In genomic region chr4:139556071-139556734, GRCh38 we compare ENCODE assay signal across 8 cellular contexts. TPM values are rescaled to one million over a fixed set of nuclear protein-coding genes. Genes with fewer than 3 reads are reported as not detected.
DNase-seq lines count a peak whose midpoint lies in the region; ATAC-seq lines count a peak whose summit lies in the region.

TSS of gene SETD7 (minus strand) at chr4:139556219. CDS start at chr4:139556137, 82 bp downstream.

- peak within 1 kb of the TSS; percentile 93 for H3K4me3 Mint-ChIP-seq in activated CD4-positive, alpha-beta T cell treated with anti-CD3 and anti-CD28 coated beads, Interleukin-2, amount 10 ng/mL, durations not matched to agents 24 days and 14 days

- peaks cover 2% of the 10 kb centered on the region for H3K36me3 Mint-ChIP-seq in activated CD4-positive, alpha-beta T cell treated with anti-CD3 and anti-CD28 coated beads, Interleukin-2, amount 10 ng/mL, durations not matched to agents 24 days and 14 days (ENCODE audit: low read depth)

- peak within 1 kb of the TSS; percentile 97 for H3K27ac Mint-ChIP-seq in activated CD4-positive, alpha-beta T cell treated with anti-CD3 and anti-CD28 coated beads, Interleukin-2, amount 10 ng/mL, durations not matched to agents 24 days and 14 days

- DNase-seq in NCI-H524 treated with DMSO at 0.1 percent for 48 hours (lab: John Stamatoyannopoulos, UW), result peak; percentile 6
- DNase-seq in activated CD4-positive, alpha-beta T cell treated with anti-CD3 and anti-CD28 coated beads, Interleukin-2, amount 10 ng/mL, durations not matched to agents 24 days and 14 days, result peak; percentile 90
- peak; percentile 71 for DNase-seq in dedifferentiated amniotic fluid mesenchymal stem cell (ENCODE audit: extremely low spot score)
- DNase-seq in left kidney (ENCODE audit: low read depth, low spot score), result peak; percentile 93
- DNase-seq in stimulated activated CD4-positive, alpha-beta T cell treated with anti-CD3 and anti-CD28 coated beads, Interleukin-15, amount 100 ng/mL, for 48 hours (ENCODE audit: low read depth in 2 of 2), result peak; percentile 39 to 46
- no peak for DNase-seq in cortex of kidney (lab: John Stamatoyannopoulos, UW)

- peaks cover 7% of the 10 kb centered on the region for H3K27me3 Mint-ChIP-seq in activated CD4-positive, alpha-beta T cell treated with anti-CD3 and anti-CD28 coated beads, Interleukin-2, amount 10 ng/mL, durations not matched to agents 24 days and 14 days

- H3K9me3 Mint-ChIP-seq in activated CD4-positive, alpha-beta T cell treated with anti-CD3 and anti-CD28 coated beads, Interleukin-2, amount 10 ng/mL, durations not matched to agents 24 days and 14 days, result no peaks in the 10 kb centered on the region

- intact Hi-C loops in activated CD4-positive, alpha-beta T cell treated with anti-CD3 and anti-CD28 coated beads, Interleukin-2, amount 10 ng/mL, durations not matched to agents 24 days and 14 days (cut with micrococcal nuclease), result loop anchor here (2.0 to 5.0 kb wide), 9 partner anchors 95 to 966 kb away; partner anchors contain the start of genes ELF2, ELMOD2 and NAA15

- ATAC-seq in GM18502 (IDR thresholded peaks at IDR 0.05; ENCODE audit: poor library complexity, unreplicated experiment) (peak; percentile 40), HG03159 (IDR thresholded peaks at IDR 0.05; ENCODE audit: unreplicated experiment) (peak; percentile 32)

- peaks cover 39% of the 10 kb centered on the region for H3K4me1 Mint-ChIP-seq in activated CD4-positive, alpha-beta T cell treated with anti-CD3 and anti-CD28 coated beads, Interleukin-2, amount 10 ng/mL, durations not matched to agents 24 days and 14 days

RNA-seq across cellular contexts. Expression of gene SETD7, which starts in this region (rescaled TPM):
- 18.5 and 19.6 TPM in 2 replicates for total RNA-seq in activated CD4-positive, alpha-beta T cell treated with anti-CD3 and anti-CD28 coated beads, Interleukin-2, amount 10 ng/mL, durations not matched to agents 24 days and 14 days
